ENCODE assay signal across 35 cellular contexts in genomic region chr9:23698161-23698560, GRCh38.
"Had no signal": no experiment of that assay in that cellular context is flagged by ENCODE, and none has a peak within 500 bp of the region (broad histone marks: within the 10 kb centered on the region; RNA-seq: fewer than 3 reads in every experiment).

No MANE protein-coding gene starts in this region.

- H3K4me3 ChIP-seq: adrenal gland, ascending aorta, breast epithelium, cardiac muscle cell had no signal

- H3K27me3 Mint-ChIP-seq: activated naive CD4-positive, alpha-beta T cell treated with anti-CD3 and anti-CD28 coated beads, Interleukin-2, amount 10 ng/mL, durations not matched to agents 7 days and 5 days; activated naive CD4-positive, alpha-beta T cell treated with anti-CD3 and anti-CD28 coated beads, Interleukin-2, amount 50 U/mL, for 24 hours; activated naive CD8-positive, alpha-beta T cell; activated naive CD8-positive, alpha-beta T cell treated with anti-CD3 and anti-CD28 coated beads for 36 hours; activated naive CD8-positive, alpha-beta T cell treated with anti-CD3 and anti-CD28 coated beads, Interleukin-2, amount 10 ng/mL, durations not matched to agents 7 days and 5 days; activated naive CD8-positive, alpha-beta T cell treated with anti-CD3 and anti-CD28 coated beads, Interleukin-2, amount 50 U/mL, for 24 hours; activated T-cell treated with anti-CD3 and anti-CD28 coated beads, Interleukin-2, amount 50 U/mL, for 24 hours; activated T-helper 17 cell treated with anti-CD3 and anti-CD28 coated beads, Interleukin-2, amount 50 U/mL, for 72 hours; brain; central memory CD8-positive, alpha-beta T cell had no signal

- H3K27ac Mint-ChIP-seq: activated naive CD4-positive, alpha-beta T cell treated with anti-CD3 and anti-CD28 coated beads for 36 hours; activated naive CD4-positive, alpha-beta T cell treated with anti-CD3 and anti-CD28 coated beads, Interleukin-2, amount 10 ng/mL, durations not matched to agents 7 days and 5 days; activated naive CD4-positive, alpha-beta T cell treated with anti-CD3 and anti-CD28 coated beads, Interleukin-2, amount 50 U/mL, for 24 hours; activated naive CD4-positive, alpha-beta T cell treated with anti-CD3 and anti-CD28 coated beads, Interleukin-2, amount 50 U/mL, for 72 hours; activated naive CD8-positive, alpha-beta T cell; activated naive CD8-positive, alpha-beta T cell treated with anti-CD3 and anti-CD28 coated beads for 36 hours; activated naive CD8-positive, alpha-beta T cell treated with anti-CD3 and anti-CD28 coated beads, Interleukin-2, amount 10 ng/mL, durations not matched to agents 7 days and 5 days; activated naive CD8-positive, alpha-beta T cell treated with anti-CD3 and anti-CD28 coated beads, Interleukin-2, amount 50 U/mL, for 24 hours; activated T-cell treated with anti-CD3 and anti-CD28 coated beads, Interleukin-2, amount 50 U/mL, for 24 hours; activated T-cell treated with anti-CD3 and anti-CD28 coated beads, Interleukin-2, amount 50 U/mL, for 72 hours; activated T-helper 1 cell treated with anti-CD3 and anti-CD28 coated beads, Interleukin-12 subunit alpha, Interleukin-12 subunit beta, Interleukin-2, Interleukin-4 antibody, amounts not matched to agents 30 ng/mL and 10 ng/mL and 1 ng/mL, durations not matched to agents 14 hours and 24 hours and 36 hours; activated T-helper 17 cell treated with anti-CD3 and anti-CD28 coated beads, Interleukin-2, amount 50 U/mL, for 72 hours; activated T-helper 2 cell treated with anti-CD3 and anti-CD28 coated beads, Interferon-gamma antibody, Interleukin-2, Interleukin-4, amounts not matched to agents 10 μg/mL and 5 μg/mL and 100 μg/mL, durations not matched to agents 14 hours and 24 hours and 36 hours; brain had no signal

- H3K4me1 ChIP-seq: adrenal gland, ascending aorta, breast epithelium had no signal

- DNase-seq: activated effector memory CD4-positive, alpha-beta T cell treated with anti-CD3 and anti-CD28 coated beads, Interleukin-2, amount 50 U/mL, for 16 hours; activated effector memory CD4-positive, alpha-beta T cell treated with Interleukin-2 at 50 U/mL for 16 hours; activated gamma-delta T cell; activated gamma-delta T cell treated with Interleukin-2 at 50 U/mL for 16 hours; activated naive CD4-positive, alpha-beta T cell; activated naive CD4-positive, alpha-beta T cell treated with anti-CD3 and anti-CD28 coated beads for 36 hours; activated naive CD4-positive, alpha-beta T cell treated with anti-CD3 and anti-CD28 coated beads, Interleukin-2, amount 10 ng/mL, durations not matched to agents 7 days and 5 days; activated naive CD4-positive, alpha-beta T cell treated with anti-CD3 and anti-CD28 coated beads, Interleukin-2, amount 50 U/mL, for 16 hours; activated naive CD4-positive, alpha-beta T cell treated with Interleukin-2 at 50 U/mL for 16 hours; activated naive CD8-positive, alpha-beta T cell treated with anti-CD3 and anti-CD28 coated beads for 36 hours; activated naive CD8-positive, alpha-beta T cell treated with anti-CD3 and anti-CD28 coated beads, Interleukin-2, amount 10 ng/mL, durations not matched to agents 7 days and 5 days; activated naive CD8-positive, alpha-beta T cell treated with anti-CD3 and anti-CD28 coated beads, Interleukin-2, amount 50 U/mL, for 24 hours; activated T-cell treated with anti-CD3 and anti-CD28 coated beads, Interleukin-2, amount 50 U/mL, for 24 hours; activated T-cell treated with anti-CD3 and anti-CD28 coated beads, Interleukin-2, amount 50 U/mL, for 4 hours; activated T-cell treated with anti-CD3 and anti-CD28 coated beads, Interleukin-2, amount 50 U/mL, for 48 hours; activated T-cell treated with anti-CD3 and anti-CD28 coated beads, Interleukin-2, amount 50 U/mL, for 72 hours; adrenal gland; amniotic stem cell; amygdala; anterior cingulate cortex; aorta; brain microvascular endothelial cell; central memory CD4-positive, alpha-beta T cell; cerebellar nuclear complex had no signal

- H3K36me3 Mint-ChIP-seq: activated naive CD4-positive, alpha-beta T cell treated with anti-CD3 and anti-CD28 coated beads, Interleukin-2, amount 10 ng/mL, durations not matched to agents 7 days and 5 days; activated naive CD4-positive, alpha-beta T cell treated with anti-CD3 and anti-CD28 coated beads, Interleukin-2, amount 50 U/mL, for 24 hours; activated naive CD4-positive, alpha-beta T cell treated with anti-CD3 and anti-CD28 coated beads, Interleukin-2, amount 50 U/mL, for 72 hours; activated naive CD8-positive, alpha-beta T cell; activated naive CD8-positive, alpha-beta T cell treated with anti-CD3 and anti-CD28 coated beads for 36 hours; activated naive CD8-positive, alpha-beta T cell treated with anti-CD3 and anti-CD28 coated beads, Interleukin-2, amount 10 ng/mL, durations not matched to agents 7 days and 5 days had no signal

- H3K9me3 Mint-ChIP-seq: activated naive CD4-positive, alpha-beta T cell treated with anti-CD3 and anti-CD28 coated beads, Interleukin-2, amount 50 U/mL, for 24 hours; activated naive CD8-positive, alpha-beta T cell treated with anti-CD3 and anti-CD28 coated beads for 36 hours; activated naive CD8-positive, alpha-beta T cell treated with anti-CD3 and anti-CD28 coated beads, Interleukin-2, amount 10 ng/mL, durations not matched to agents 7 days and 5 days; activated naive CD8-positive, alpha-beta T cell treated with anti-CD3 and anti-CD28 coated beads, Interleukin-2, amount 50 U/mL, for 24 hours; activated T-cell treated with anti-CD3 and anti-CD28 coated beads, Interleukin-2, amount 50 U/mL, for 4 hours; activated T-helper 17 cell treated with anti-CD3 and anti-CD28 coated beads, Interleukin-2, amount 50 U/mL, for 72 hours; brain; central memory CD8-positive, alpha-beta T cell had no signal

- H3K36me3 ChIP-seq: adrenal gland, ascending aorta, brain microvascular endothelial cell, breast epithelium, cardiac muscle cell had no signal

- H3K9me3 ChIP-seq: adrenal gland, ascending aorta, breast epithelium had no signal

- H3K4me3 Mint-ChIP-seq: activated naive CD4-positive, alpha-beta T cell treated with anti-CD3 and anti-CD28 coated beads for 36 hours; activated naive CD4-positive, alpha-beta T cell treated with anti-CD3 and anti-CD28 coated beads, Interleukin-2, amount 10 ng/mL, durations not matched to agents 7 days and 5 days; activated naive CD4-positive, alpha-beta T cell treated with anti-CD3 and anti-CD28 coated beads, Interleukin-2, amount 50 U/mL, for 24 hours; activated naive CD8-positive, alpha-beta T cell; activated naive CD8-positive, alpha-beta T cell treated with anti-CD3 and anti-CD28 coated beads for 36 hours; activated naive CD8-positive, alpha-beta T cell treated with anti-CD3 and anti-CD28 coated beads, Interleukin-2, amount 10 ng/mL, durations not matched to agents 7 days and 5 days; activated naive CD8-positive, alpha-beta T cell treated with anti-CD3 and anti-CD28 coated beads, Interleukin-2, amount 50 U/mL, for 24 hours; activated T-cell treated with anti-CD3 and anti-CD28 coated beads, Interleukin-2, amount 50 U/mL, for 24 hours; activated T-cell treated with anti-CD3 and anti-CD28 coated beads, Interleukin-2, amount 50 U/mL, for 4 hours; activated T-cell treated with anti-CD3 and anti-CD28 coated beads, Interleukin-2, amount 50 U/mL, for 72 hours; activated T-helper 1 cell treated with anti-CD3 and anti-CD28 coated beads, Interleukin-12 subunit alpha, Interleukin-12 subunit beta, Interleukin-2, Interleukin-4 antibody, amounts not matched to agents 30 ng/mL and 10 ng/mL and 1 ng/mL, durations not matched to agents 14 hours and 24 hours and 36 hours; activated T-helper 17 cell treated with anti-CD3 and anti-CD28 coated beads, Interleukin-2, amount 50 U/mL, for 72 hours; brain; central memory CD8-positive, alpha-beta T cell had no signal

- H3K27me3 ChIP-seq: adrenal gland, ascending aorta, brain microvascular endothelial cell, breast epithelium, cardiac muscle cell had no signal

- H3K27ac ChIP-seq: adrenal gland, ascending aorta, brain microvascular endothelial cell, breast epithelium, cardiac muscle cell had no signal

- ATAC-seq: activated naive CD4-positive, alpha-beta T cell treated with anti-CD3 and anti-CD28 coated beads, Interleukin-2, amount 50 U/mL, for 72 hours; activated naive CD8-positive, alpha-beta T cell treated with anti-CD3 and anti-CD28 coated beads, Interleukin-2, amount 50 U/mL, for 24 hours; activated T-cell treated with anti-CD3 and anti-CD28 coated beads, Interleukin-2, amount 50 U/mL, for 4 hours; activated T-cell treated with anti-CD3 and anti-CD28 coated beads, Interleukin-2, amount 50 U/mL, for 72 hours; activated T-helper 17 cell treated with anti-CD3 and anti-CD28 coated beads, Interleukin-2, amount 50 U/mL, for 72 hours had no signal

- H3K4me1 Mint-ChIP-seq: activated naive CD4-positive, alpha-beta T cell treated with anti-CD3 and anti-CD28 coated beads, Interleukin-2, amount 10 ng/mL, durations not matched to agents 7 days and 5 days; activated naive CD4-positive, alpha-beta T cell treated with anti-CD3 and anti-CD28 coated beads, Interleukin-2, amount 50 U/mL, for 24 hours; activated naive CD8-positive, alpha-beta T cell treated with anti-CD3 and anti-CD28 coated beads for 36 hours; activated naive CD8-positive, alpha-beta T cell treated with anti-CD3 and anti-CD28 coated beads, Interleukin-2, amount 10 ng/mL, durations not matched to agents 7 days and 5 days; activated naive CD8-positive, alpha-beta T cell treated with anti-CD3 and anti-CD28 coated beads, Interleukin-2, amount 50 U/mL, for 24 hours; activated T-helper 17 cell treated with anti-CD3 and anti-CD28 coated beads, Interleukin-2, amount 50 U/mL, for 72 hours; central memory CD8-positive, alpha-beta T cell had no signal
